Comparison of ENCODE assay signal across 1 cellular context in the genomic region with DNA sequence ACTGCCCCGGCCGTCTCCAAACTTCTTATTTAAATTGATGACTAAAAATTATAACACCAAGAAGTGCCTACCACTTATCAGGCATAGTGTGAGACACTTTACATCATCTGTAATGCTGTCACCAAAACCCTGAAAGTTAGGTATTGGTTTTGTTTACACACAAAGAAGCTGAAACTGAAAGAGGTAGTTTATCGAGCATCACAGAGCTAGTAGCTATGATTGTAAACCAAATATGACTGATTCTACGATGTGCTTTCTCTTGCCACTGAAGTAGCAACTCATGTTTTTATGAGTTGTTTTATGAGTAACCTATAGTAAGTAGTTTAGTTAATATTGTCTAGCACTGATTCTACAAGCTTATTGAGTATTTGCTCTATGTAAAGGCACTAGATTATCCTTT.
TF ChIP-seq lines count a peak whose summit lies in the region.

No MANE protein-coding gene starts in this region.

TF ChIP-seq in HepG2, 621 proteins besides CTCF, POLR2A, EP300 and RAD21 (continued from another document):
- TF ChIP-seq, protein P1, sequence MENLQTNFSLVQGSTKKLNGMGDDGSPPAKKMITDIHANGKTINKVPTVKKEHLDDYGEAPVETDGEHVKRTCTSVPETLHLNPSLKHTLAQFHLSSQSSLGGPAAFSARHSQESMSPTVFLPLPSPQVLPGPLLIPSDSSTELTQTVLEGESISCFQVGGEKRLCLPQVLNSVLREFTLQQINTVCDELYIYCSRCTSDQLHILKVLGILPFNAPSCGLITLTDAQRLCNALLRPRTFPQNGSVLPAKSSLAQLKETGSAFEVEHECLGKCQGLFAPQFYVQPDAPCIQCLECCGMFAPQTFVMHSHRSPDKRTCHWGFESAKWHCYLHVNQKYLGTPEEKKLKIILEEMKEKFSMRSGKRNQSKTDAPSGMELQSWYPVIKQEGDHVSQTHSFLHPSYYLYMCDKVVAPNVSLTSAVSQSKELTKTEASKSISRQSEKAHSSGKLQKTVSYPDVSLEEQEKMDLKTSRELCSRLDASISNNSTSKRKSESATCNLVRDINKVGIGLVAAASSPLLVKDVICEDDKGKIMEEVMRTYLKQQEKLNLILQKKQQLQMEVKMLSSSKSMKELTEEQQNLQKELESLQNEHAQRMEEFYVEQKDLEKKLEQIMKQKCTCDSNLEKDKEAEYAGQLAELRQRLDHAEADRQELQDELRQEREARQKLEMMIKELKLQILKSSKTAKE (CRISPR knock-in tag; IDR thresholded peaks at IDR 0.05; ENCODE audit: borderline replicate concordance), result no peak
- no peak for TF ChIP-seq ZFP41 (CRISPR knock-in tag; IDR thresholded peaks at IDR 0.05; ENCODE audit: borderline replicate concordance)
- TF ChIP-seq ZZZ3 (CRISPR knock-in tag; IDR thresholded peaks at IDR 0.05; ENCODE audit: borderline replicate concordance), result no peak
